1 cellular context compared by ENCODE assay signal in genomic region chr11:67393990-67394389, GRCh38.
TF ChIP-seq lines count a peak whose summit lies in the region.

No MANE protein-coding gene starts in this region.

TF ChIP-seq in H1, 55 proteins besides CTCF, POLR2A, EP300 and RAD21:
- no peak for TF ChIP-seq ASH2L (IDR thresholded peaks at IDR 0.05; ENCODE audit: low read length)
- no peak for TF ChIP-seq CREB1 (IDR thresholded peaks at IDR 0.05)
- no peak for TF ChIP-seq TAF1 (IDR thresholded peaks at IDR 0.05; ENCODE audit: low read depth, low read length)
- no peak for TF ChIP-seq EGR1 (IDR thresholded peaks at IDR 0.05; ENCODE audit: borderline replicate concordance, low read depth, low read length)
- TF ChIP-seq YY1 (IDR thresholded peaks at IDR 0.05; ENCODE audit: low read depth, low read length), result no peak
- no peak for TF ChIP-seq KDM5A (IDR thresholded peaks at IDR 0.05; ENCODE audit: low read length)
- no peak for TF ChIP-seq RXRA (IDR thresholded peaks at IDR 0.05; ENCODE audit: insufficient read depth, low read depth, low read length)
- TF ChIP-seq CHD7 (IDR thresholded peaks at IDR 0.05; ENCODE audit: insufficient replicate concordance, low read length), result no peak
- TF ChIP-seq KDM1A (IDR thresholded peaks at IDR 0.05; ENCODE audit: borderline replicate concordance, low read length), result no peak
- no peak for TF ChIP-seq PHF8 (conservative IDR thresholded peaks at IDR 0.05; ENCODE audit: low read depth, low read length)
- TF ChIP-seq EZH2 (IDR thresholded peaks at IDR 0.05; ENCODE audit: low read depth, low read length, severe bottlenecking), result no peak
- TF ChIP-seq, protein P1, sequence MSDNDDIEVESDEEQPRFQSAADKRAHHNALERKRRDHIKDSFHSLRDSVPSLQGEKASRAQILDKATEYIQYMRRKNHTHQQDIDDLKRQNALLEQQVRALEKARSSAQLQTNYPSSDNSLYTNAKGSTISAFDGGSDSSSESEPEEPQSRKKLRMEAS (IDR thresholded peaks at IDR 0.05), result no peak
- TF ChIP-seq, protein P2, sequence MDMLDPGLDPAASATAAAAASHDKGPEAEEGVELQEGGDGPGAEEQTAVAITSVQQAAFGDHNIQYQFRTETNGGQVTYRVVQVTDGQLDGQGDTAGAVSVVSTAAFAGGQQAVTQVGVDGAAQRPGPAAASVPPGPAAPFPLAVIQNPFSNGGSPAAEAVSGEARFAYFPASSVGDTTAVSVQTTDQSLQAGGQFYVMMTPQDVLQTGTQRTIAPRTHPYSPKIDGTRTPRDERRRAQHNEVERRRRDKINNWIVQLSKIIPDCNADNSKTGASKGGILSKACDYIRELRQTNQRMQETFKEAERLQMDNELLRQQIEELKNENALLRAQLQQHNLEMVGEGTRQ (IDR thresholded peaks at IDR 0.05; ENCODE audit: low read length), result no peak
- no peak for TF ChIP-seq CBX8 (IDR thresholded peaks at IDR 0.05; ENCODE audit: borderline replicate concordance, low read depth, low read length)
- no peak for TF ChIP-seq SP4 (IDR thresholded peaks at IDR 0.05; ENCODE audit: low read length)
- no peak for TF ChIP-seq KDM4A (IDR thresholded peaks at IDR 0.05; ENCODE audit: low read depth, low read length, severe bottlenecking)
- TF ChIP-seq, protein P3, sequence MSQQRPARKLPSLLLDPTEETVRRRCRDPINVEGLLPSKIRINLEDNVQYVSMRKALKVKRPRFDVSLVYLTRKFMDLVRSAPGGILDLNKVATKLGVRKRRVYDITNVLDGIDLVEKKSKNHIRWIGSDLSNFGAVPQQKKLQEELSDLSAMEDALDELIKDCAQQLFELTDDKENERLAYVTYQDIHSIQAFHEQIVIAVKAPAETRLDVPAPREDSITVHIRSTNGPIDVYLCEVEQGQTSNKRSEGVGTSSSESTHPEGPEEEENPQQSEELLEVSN (IDR thresholded peaks at IDR 0.05), result no peak
- TF ChIP-seq CHD1 (IDR thresholded peaks at IDR 0.05; ENCODE audit: low read depth, low read length), result no peak
